In genomic region chr1:185483647-185484450, GRCh38 we compare ENCODE assay signal across 1 cellular context.
TF ChIP-seq lines count a peak whose summit lies in the region.

No MANE protein-coding gene starts in this region.

TF ChIP-seq in A549, 52 proteins besides CTCF, POLR2A, EP300 and RAD21 (continued from another document):
- TF ChIP-seq, protein P1, sequence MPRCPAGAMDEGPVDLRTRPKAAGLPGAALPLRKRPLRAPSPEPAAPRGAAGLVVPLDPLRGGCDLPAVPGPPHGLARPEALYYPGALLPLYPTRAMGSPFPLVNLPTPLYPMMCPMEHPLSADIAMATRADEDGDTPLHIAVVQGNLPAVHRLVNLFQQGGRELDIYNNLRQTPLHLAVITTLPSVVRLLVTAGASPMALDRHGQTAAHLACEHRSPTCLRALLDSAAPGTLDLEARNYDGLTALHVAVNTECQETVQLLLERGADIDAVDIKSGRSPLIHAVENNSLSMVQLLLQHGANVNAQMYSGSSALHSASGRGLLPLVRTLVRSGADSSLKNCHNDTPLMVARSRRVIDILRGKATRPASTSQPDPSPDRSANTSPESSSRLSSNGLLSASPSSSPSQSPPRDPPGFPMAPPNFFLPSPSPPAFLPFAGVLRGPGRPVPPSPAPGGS (IDR thresholded peaks at IDR 0.05) = no peak
- TF ChIP-seq ZNF302 (CRISPR knock-in tag; IDR thresholded peaks at IDR 0.05) (no peak), JUN (IDR thresholded peaks at IDR 0.05) (no peak), EHF (CRISPR knock-in tag; IDR thresholded peaks at IDR 0.05) (no peak), NFE2L2 (conservative IDR thresholded peaks at IDR 0.05; ENCODE audit: low read length) (peak; percentile 98), CBX8 (IDR thresholded peaks at IDR 0.05) (no peak), RFX5 (IDR thresholded peaks at IDR 0.05) (no peak), ESRRA (IDR thresholded peaks at IDR 0.05; ENCODE audit: borderline replicate concordance, low read length) (no peak), MYC (IDR thresholded peaks at IDR 0.05; ENCODE audit: borderline replicate concordance, low read length) (no peak), MAZ (IDR thresholded peaks at IDR 0.05; ENCODE audit: borderline replicate concordance, low read depth, low read length) (no peak)
